Comparison of ENCODE assay signal across 1 cellular context in genomic region chr13:21884299-21884878, GRCh38.
TF ChIP-seq lines count a peak whose summit lies in the region.

No MANE protein-coding gene starts in this region.

TF ChIP-seq in IMR-90, 13 proteins besides CTCF, POLR2A, EP300 and RAD21:
- no peak for TF ChIP-seq NFE2L2 (IDR thresholded peaks at IDR 0.05; ENCODE audit: low read depth, low read length)
- no peak for TF ChIP-seq SMC3 (IDR thresholded peaks at IDR 0.05; ENCODE audit: low read depth, low read length)
- TF ChIP-seq ELK1 (IDR thresholded peaks at IDR 0.05; ENCODE audit: borderline replicate concordance, low read depth, low read length), result no peak
- no peak for TF ChIP-seq MXI1 (IDR thresholded peaks at IDR 0.05; ENCODE audit: borderline replicate concordance, low read depth, low read length)
- TF ChIP-seq RFX5 (IDR thresholded peaks at IDR 0.05; ENCODE audit: low read depth, low read length), result no peak
- no peak for TF ChIP-seq FOS (IDR thresholded peaks at IDR 0.05; ENCODE audit: low read depth, low read length)
- TF ChIP-seq BHLHE40 (IDR thresholded peaks at IDR 0.05; ENCODE audit: low read depth, low read length), result no peak
- TF ChIP-seq CHD1 (IDR thresholded peaks at IDR 0.05; ENCODE audit: low read depth, low read length), result no peak
- no peak for TF ChIP-seq RCOR1 (IDR thresholded peaks at IDR 0.05; ENCODE audit: insufficient replicate concordance, low read length)
- TF ChIP-seq CEBPB (IDR thresholded peaks at IDR 0.05; ENCODE audit: low read depth, low read length), result no peak
- no peak for TF ChIP-seq USF2 (IDR thresholded peaks at IDR 0.05; ENCODE audit: low read depth, low read length)
- TF ChIP-seq MAFK (IDR thresholded peaks at IDR 0.05; ENCODE audit: low read depth, low read length), result no peak
- TF ChIP-seq MAZ (IDR thresholded peaks at IDR 0.05; ENCODE audit: borderline replicate concordance, low read depth, low read length), result no peak
